8 cellular contexts compared by ENCODE assay signal in genomic region chr12:6849976-6850560, GRCh38. TPM values are rescaled to one million over a fixed set of nuclear protein-coding genes. Genes with fewer than 3 reads are reported as not detected.
DNase-seq lines count a peak whose midpoint lies in the region; ATAC-seq, FAIRE-seq and TF ChIP-seq lines count a peak whose summit lies in the region.
"Had no signal": no experiment of that assay in that cellular context is flagged by ENCODE, and none has a peak within 500 bp of the region (broad histone marks: within the 10 kb centered on the region; RNA-seq: fewer than 3 reads in every experiment).

No MANE protein-coding gene starts in this region.

- ATAC-seq in RWPE2 (ENCODE audit: low read depth): no peak

- H3K4me2 ChIP-seq in keratinocyte (ENCODE audit: control insufficient read depth, extremely low read depth, insufficient read depth, low read depth, low read length): peak overlapping the region; percentile 94

- no peak overlapping the region for H2AFZ ChIP-seq in keratinocyte (ENCODE audit: control insufficient read depth, low read length)

- dilution Hi-C loops in keratinocyte (cut with MboI; ENCODE audit: extremely low pct_ligation_motif_present, low sequenced_read_pairs): no loop called here

- peaks cover 34% of the 10 kb centered on the region for H3K79me2 ChIP-seq in keratinocyte (ENCODE audit: control insufficient read depth, insufficient read depth, low read length)

- H3K27me3 ChIP-seq in RWPE2 (ENCODE audit: insufficient read depth, poor library complexity, severe bottlenecking): no peaks in the 10 kb centered on the region
- no peaks in the 10 kb centered on the region for H3K27me3 ChIP-seq in keratinocyte (ENCODE audit: control insufficient read depth, extremely low read depth, insufficient read depth, low read length)

- no peak for FAIRE-seq in keratinocyte (lab: Jason Lieb, UNC)

- H3K9me3 ChIP-seq in RWPE2 (ENCODE audit: severe bottlenecking) (no peaks in the 10 kb centered on the region), keratinocyte (ENCODE audit: control insufficient read depth, low read depth, low read length) (no peaks in the 10 kb centered on the region)

- H4K20me1 ChIP-seq in keratinocyte (ENCODE audit: control insufficient read depth, extremely low read depth, insufficient read depth, low read length): no peaks in the 10 kb centered on the region

- no peak for TF ChIP-seq CTCF in RWPE2 (IDR thresholded peaks at IDR 0.05; ENCODE audit: poor library complexity, severe bottlenecking)
- no peak for TF ChIP-seq CTCF in keratinocyte (optimal IDR thresholded peaks at IDR 0.05 in 1 of 3, IDR thresholded peaks at IDR 0.05 in 1 of 3, conservative IDR thresholded peaks at IDR 0.05 in 1 of 3; ENCODE audit: extremely low read depth in 1 of 3, insufficient read depth in 2 of 3, low read length in 3 of 3)

- H3K4me3 ChIP-seq in RWPE2 (ENCODE audit: severe bottlenecking): peak overlapping the region; percentile 78
- peak overlapping the region in 2 of 3 experiments; percentile 95 to 99 for H3K4me3 ChIP-seq in keratinocyte (ENCODE audit: control insufficient read depth in 2 of 3, extremely low read depth in 1 of 3, insufficient read depth in 2 of 3, low read depth in 1 of 3, low read length in 3 of 3)
- H3K4me3 ChIP-seq: lung had no signal

- peak overlapping the region; percentile 92 for H3K9ac ChIP-seq in keratinocyte (ENCODE audit: control insufficient read depth, extremely low read depth, insufficient read depth, low read length)

- H3K36me3 ChIP-seq in RWPE2 (ENCODE audit: low read depth): peaks cover 31% of the 10 kb centered on the region
- H3K36me3 ChIP-seq in keratinocyte (ENCODE audit: control insufficient read depth in 2 of 2, extremely low read depth in 1 of 2, insufficient read depth in 2 of 2, low read length in 2 of 2): peaks cover 6 to 38% of the 10 kb centered on the region in 2 experiments

- no peaks in the 10 kb centered on the region for H3K9me1 ChIP-seq in keratinocyte (ENCODE audit: control insufficient read depth, extremely low read depth, insufficient read depth, low read length)

- no peaks in the 10 kb centered on the region for H3K4me1 ChIP-seq in RWPE2 (ENCODE audit: insufficient read depth, poor library complexity, severe bottlenecking)
- H3K4me1 ChIP-seq in keratinocyte (ENCODE audit: control insufficient read depth, extremely low read depth, insufficient read depth, low read length): peaks cover 21% of the 10 kb centered on the region

- H3K27ac ChIP-seq in RWPE2 (ENCODE audit: poor library complexity, severe bottlenecking) (peak overlapping the region; percentile 63), keratinocyte (ENCODE audit: control insufficient read depth, insufficient read depth, low read length) (peak overlapping the region; percentile 91)

- DNase-seq in ELR (ENCODE audit: low read depth) (peak; percentile 15), RWPE2 (ENCODE audit: low spot score) (no peak), keratinocyte (ENCODE audit: low read depth, low spot score) (no peak), HK-2 (ENCODE audit: unreplicated experiment) (no peak), NCI-H510A (lab: John Stamatoyannopoulos, UW) (no peak), NCI-H1048 (lab: John Stamatoyannopoulos, UW) (no peak)
- DNase-seq: NCI-H526 had no signal

RNA-seq across cellular contexts. Expression of gene CDCA3, which starts 1.0 kb away (rescaled TPM):
- polyA plus RNA-seq in keratinocyte: 2.1 to 16.9 TPM (median 15.0 TPM) in 3 replicates
- 0.62 TPM for polyA plus RNA-seq in keratinocyte (2011; ENCODE audit: low read depth)
- 3.6 and 4.7 TPM in 2 replicates for polyA plus RNA-seq in keratinocyte (2011; cell fraction: cytosol; rRNA removed)
- polyA plus RNA-seq in keratinocyte (2011; cell fraction: nucleus; rRNA removed): 7.3 and 8.3 TPM in 2 replicates
- polyA plus RNA-seq in keratinocyte (2012; ENCODE audit: low replicate concordance): 0.55 and 15.7 TPM in 2 replicates
- polyA minus RNA-seq in keratinocyte: 3.0 to 10.4 TPM (median 7.5 TPM) in 3 replicates
- 22.4 TPM for polyA minus RNA-seq in keratinocyte (2011; cell fraction: cytosol; rRNA and poly(A)+ RNA removed)
- 5.0 and 9.8 TPM in 2 replicates for polyA minus RNA-seq in keratinocyte (2011; cell fraction: nucleus; rRNA and poly(A)+ RNA removed)

RNA-seq across cellular contexts. Expression of gene USP5, which starts 1.9 kb away (rescaled TPM):
- polyA plus RNA-seq in keratinocyte: 58.3 to 84.1 TPM (median 67.2 TPM) in 3 replicates
- 31.2 TPM for polyA plus RNA-seq in keratinocyte (2011; ENCODE audit: low read depth)
- 42.8 and 66.5 TPM in 2 replicates for polyA plus RNA-seq in keratinocyte (2011; cell fraction: cytosol; rRNA removed)
- polyA plus RNA-seq in keratinocyte (2011; cell fraction: nucleus; rRNA removed): 94.0 and 116 TPM in 2 replicates
- polyA plus RNA-seq in keratinocyte (2012; ENCODE audit: low replicate concordance): 44.4 and 76.0 TPM in 2 replicates
- 122 to 148 TPM (median 148 TPM) in 3 replicates for polyA minus RNA-seq in keratinocyte
- 95.2 TPM for polyA minus RNA-seq in keratinocyte (2011; cell fraction: cytosol; rRNA and poly(A)+ RNA removed)
- 67.8 and 83.2 TPM in 2 replicates for polyA minus RNA-seq in keratinocyte (2011; cell fraction: nucleus; rRNA and poly(A)+ RNA removed)

RNA-seq across cellular contexts. Expression of gene GNB3, which starts 9.3 kb away (rescaled TPM):
- 0.41 to 0.94 TPM (median 0.80 TPM) in 3 replicates for polyA plus RNA-seq in keratinocyte
- polyA plus RNA-seq in keratinocyte (2011; ENCODE audit: low read depth): not detected
- 0.16 TPM in 2 replicates for polyA plus RNA-seq in keratinocyte (2011; cell fraction: cytosol; rRNA removed)
- 4.2 and 5.9 TPM in 2 replicates for polyA plus RNA-seq in keratinocyte (2011; cell fraction: nucleus; rRNA removed)
- 0.44 and 0.77 TPM in 2 replicates for polyA plus RNA-seq in keratinocyte (2012; ENCODE audit: low replicate concordance)
- 0.64 to 0.98 TPM (median 0.89 TPM) in 3 replicates for polyA minus RNA-seq in keratinocyte
- not detected for polyA minus RNA-seq in keratinocyte (2011; cell fraction: cytosol; rRNA and poly(A)+ RNA removed)
- polyA minus RNA-seq in keratinocyte (2011; cell fraction: nucleus; rRNA and poly(A)+ RNA removed): 0.93 and 1.3 TPM in 2 replicates

RNA-seq across cellular contexts. Expression of gene TPI1, which starts 17.3 kb away (rescaled TPM):
- polyA plus RNA-seq in keratinocyte: 1,218 to 2,229 TPM (median 1,551 TPM) in 3 replicates
- polyA plus RNA-seq in keratinocyte (2011; ENCODE audit: low read depth): 265 TPM
- polyA plus RNA-seq in keratinocyte (2011; cell fraction: cytosol; rRNA removed): 1,209 and 1,293 TPM in 2 replicates
- polyA plus RNA-seq in keratinocyte (2011; cell fraction: nucleus; rRNA removed): 796 and 920 TPM in 2 replicates
- polyA plus RNA-seq in keratinocyte (2012; ENCODE audit: low replicate concordance): 546 and 816 TPM in 2 replicates
- polyA minus RNA-seq in keratinocyte: 1,325 to 2,073 TPM (median 1,599 TPM) in 3 replicates
- 656 TPM for polyA minus RNA-seq in keratinocyte (2011; cell fraction: cytosol; rRNA and poly(A)+ RNA removed)
- polyA minus RNA-seq in keratinocyte (2011; cell fraction: nucleus; rRNA and poly(A)+ RNA removed): 245 and 276 TPM in 2 replicates

RNA-seq across cellular contexts. Expression of gene P3H3, which starts 21.9 kb away (rescaled TPM):
- 3.9 to 5.7 TPM (median 4.2 TPM) in 3 replicates for polyA plus RNA-seq in keratinocyte
- polyA plus RNA-seq in keratinocyte (2011; ENCODE audit: low read depth): 1.6 TPM
- 1.2 and 3.1 TPM in 2 replicates for polyA plus RNA-seq in keratinocyte (2011; cell fraction: cytosol; rRNA removed)
- polyA plus RNA-seq in keratinocyte (2011; cell fraction: nucleus; rRNA removed): 8.5 and 10.8 TPM in 2 replicates
- 3.0 and 9.1 TPM in 2 replicates for polyA plus RNA-seq in keratinocyte (2012; ENCODE audit: low replicate concordance)
- polyA minus RNA-seq in keratinocyte: 3.7 to 7.5 TPM (median 3.9 TPM) in 3 replicates
- polyA minus RNA-seq in keratinocyte (2011; cell fraction: cytosol; rRNA and poly(A)+ RNA removed): 3.5 TPM
- 7.2 and 7.4 TPM in 2 replicates for polyA minus RNA-seq in keratinocyte (2011; cell fraction: nucleus; rRNA and poly(A)+ RNA removed)
